ENCODE assay signal across 8 cellular contexts in the genomic region with DNA sequence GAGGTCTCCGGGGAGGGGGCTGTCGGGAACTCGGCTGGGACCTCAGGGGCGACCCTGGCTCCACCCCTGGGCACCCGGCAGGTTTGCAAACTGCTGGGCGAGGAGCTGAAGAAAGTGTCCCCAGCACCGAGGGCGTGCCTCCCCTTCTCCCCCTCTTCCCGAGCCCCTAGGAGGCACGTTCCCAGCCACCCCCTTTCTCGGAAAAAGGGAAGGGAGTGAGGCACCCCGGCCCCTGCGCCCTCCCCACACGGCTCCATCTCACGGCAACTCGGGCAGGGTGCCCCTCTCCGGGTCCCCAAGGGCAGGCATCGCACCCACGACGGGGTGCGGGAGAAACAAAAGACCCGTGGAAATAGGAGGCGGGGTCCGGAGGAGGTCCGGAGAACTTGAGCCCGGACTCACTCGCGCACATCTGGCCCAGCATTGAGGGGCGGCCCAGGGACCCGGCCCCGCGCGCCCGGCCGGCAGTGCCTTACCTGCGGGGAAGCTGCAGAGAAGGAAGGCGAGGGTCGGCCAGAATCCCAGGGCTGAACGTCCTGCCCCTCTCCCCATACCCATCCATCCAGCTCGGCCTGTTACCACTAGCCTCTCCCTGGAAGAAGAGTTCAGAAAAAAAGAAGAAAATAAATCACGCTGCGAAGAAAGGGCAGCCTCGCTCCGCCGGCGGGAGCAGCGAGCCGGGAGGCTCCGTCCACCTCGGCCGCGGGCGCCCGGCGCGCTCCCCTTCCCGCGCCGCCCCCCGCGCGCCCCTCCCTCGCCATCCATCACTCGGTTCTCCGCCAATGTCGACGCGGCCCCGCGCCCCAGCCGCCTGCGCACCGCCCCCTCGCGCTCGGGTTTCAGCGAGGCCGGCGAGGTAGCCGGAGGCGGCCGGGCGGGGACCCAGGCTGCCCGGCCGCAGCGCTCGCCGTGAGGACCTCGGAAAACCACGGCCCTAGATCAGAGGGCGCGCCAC. TPM values are rescaled to one million over a fixed set of nuclear protein-coding genes. Genes with fewer than 3 reads are reported as not detected.
DNase-seq lines count a peak whose midpoint lies in the region; ATAC-seq and TF ChIP-seq lines count a peak whose summit lies in the region.

No MANE protein-coding gene starts in this region.

- no peaks in the 10 kb centered on the region for H3K36me3 ChIP-seq in stomach

- H3K9me3 ChIP-seq in stomach: no peaks in the 10 kb centered on the region

- no peaks in the 10 kb centered on the region for H3K9me3 Mint-ChIP-seq in activated CD4-positive, alpha-beta memory T cell treated with anti-CD3 and anti-CD28 coated beads for 36 hours

- peak; percentile 19 for DNase-seq in NCI-H2107 (lab: John Stamatoyannopoulos, UW)
- no peak for DNase-seq in NCI-H2107 treated with DMSO at 0.1 percent for 48 hours (lab: John Stamatoyannopoulos, UW; ENCODE audit: unreplicated experiment)
- peak; percentile 50 for DNase-seq in NCI-H526 treated with DMSO at 0.1 percent for 48 hours (lab: John Stamatoyannopoulos, UW)
- no peak for DNase-seq in coronary artery (ENCODE audit: low spot score)
- DNase-seq in left lobe of liver (ENCODE audit: low spot score): no peak
- DNase-seq in stomach: peak; percentile 69
- DNase-seq in activated CD4-positive, alpha-beta memory T cell treated with anti-CD3 and anti-CD28 coated beads for 36 hours: no peak
- DNase-seq in cortex of kidney (lab: John Stamatoyannopoulos, UW): no peak

- peaks cover 0 to 52% (median 42%) of the 10 kb centered on the region in 3 donors for H3K27me3 ChIP-seq in stomach

- CTCF ChIA-PET in activated CD4-positive, alpha-beta memory T cell treated with anti-CD3 and anti-CD28 coated beads for 36 hours (lab: Charles Lee): interaction anchor here (0.8 to 2.6 kb wide), 2 partner anchors 12 to 15 kb away, joined by 3 to 11 read pairs; no protein-coding TSS in a partner anchor

- TF ChIP-seq EP300 in stomach (IDR thresholded peaks at IDR 0.05): no peak

- intact Hi-C loops in stomach (cut with DNase I; ENCODE audit: low total_unique reads): no loop called here
- intact Hi-C loops in activated CD4-positive, alpha-beta memory T cell treated with anti-CD3 and anti-CD28 coated beads for 36 hours (cut with micrococcal nuclease): no loop called here

- peak; percentile 77 for ATAC-seq in left lobe of liver

- H3K27ac ChIP-seq in coronary artery (peak overlapping the region; percentile 58 to 85), stomach (peak overlapping the region; percentile 46 to 92 (median 83))

- 0 to 1% (median 1%) methylated on average over 16 to 91 of the region's 92 CpGs for WGBS in stomach, 5 donors

- H3K4me3 ChIP-seq in coronary artery: peak overlapping the region; percentile 87
- peak overlapping the region; percentile 51 to 79 (median 62) for H3K4me3 ChIP-seq in stomach

- peaks cover 42% of the 10 kb centered on the region for H3K27me3 Mint-ChIP-seq in activated CD4-positive, alpha-beta memory T cell treated with anti-CD3 and anti-CD28 coated beads for 36 hours

- POLR2A ChIA-PET in activated CD4-positive, alpha-beta memory T cell treated with anti-CD3 and anti-CD28 coated beads for 36 hours (lab: Charles Lee): no interaction called here

- H3K4me1 ChIP-seq in stomach: peaks cover 16 to 53% (median 34%) of the 10 kb centered on the region in 4 donors

- H3K4me1 Mint-ChIP-seq in activated CD4-positive, alpha-beta memory T cell treated with anti-CD3 and anti-CD28 coated beads for 36 hours (ENCODE audit: low read depth): peaks cover 10% of the 10 kb centered on the region

- H3K27ac Mint-ChIP-seq in activated CD4-positive, alpha-beta memory T cell treated with anti-CD3 and anti-CD28 coated beads for 36 hours: no peak overlapping the region

- TF ChIP-seq CTCF in coronary artery (IDR thresholded peaks at IDR 0.05) (no peak), stomach (IDR thresholded peaks at IDR 0.05) (no peak)

- no peak overlapping the region for H3K4me3 Mint-ChIP-seq in activated CD4-positive, alpha-beta memory T cell treated with anti-CD3 and anti-CD28 coated beads for 36 hours

- H3K36me3 Mint-ChIP-seq in activated CD4-positive, alpha-beta memory T cell treated with anti-CD3 and anti-CD28 coated beads for 36 hours: no peaks in the 10 kb centered on the region

- no peak for TF ChIP-seq POLR2A in stomach (IDR thresholded peaks at IDR 0.05)

RNA-seq across cellular contexts. Expression of gene RGMA, which starts 16.3 kb away (rescaled TPM):
- total RNA-seq in left lobe of liver (0.33 TPM), stomach (10 to 100 TPM in 4 of 5 donors, 1 to 10 TPM in 1; 1.7 to 64.2 (median 30.1) TPM)
- polyA plus RNA-seq in stomach: 10 to 100 TPM in 1 of 3 donors, 1 to 10 TPM in 2; 4.6 to 19.8 (median 8.0) TPM
- total RNA-seq in activated CD4-positive, alpha-beta memory T cell treated with anti-CD3 and anti-CD28 coated beads for 36 hours: under 1 TPM; 0.12 to 0.21 TPM

Comparison
In these comparisons a context has a peak if more than half of its experiments do, and no peak if none do; other contexts are left out.
1. DNase-seq: peak in NCI-H2107 (single experiment), NCI-H526 treated with DMSO at 0.1 percent for 48 hours (single experiment) and stomach (single experiment); none in NCI-H2107 treated with DMSO at 0.1 percent for 48 hours (single experiment), coronary artery (single experiment), left lobe of liver (single experiment), activated CD4-positive, alpha-beta memory T cell treated with anti-CD3 and anti-CD28 coated beads for 36 hours (single experiment) and cortex of kidney (single experiment).